ENCODE assay signal across 15 cellular contexts in the genomic region with DNA sequence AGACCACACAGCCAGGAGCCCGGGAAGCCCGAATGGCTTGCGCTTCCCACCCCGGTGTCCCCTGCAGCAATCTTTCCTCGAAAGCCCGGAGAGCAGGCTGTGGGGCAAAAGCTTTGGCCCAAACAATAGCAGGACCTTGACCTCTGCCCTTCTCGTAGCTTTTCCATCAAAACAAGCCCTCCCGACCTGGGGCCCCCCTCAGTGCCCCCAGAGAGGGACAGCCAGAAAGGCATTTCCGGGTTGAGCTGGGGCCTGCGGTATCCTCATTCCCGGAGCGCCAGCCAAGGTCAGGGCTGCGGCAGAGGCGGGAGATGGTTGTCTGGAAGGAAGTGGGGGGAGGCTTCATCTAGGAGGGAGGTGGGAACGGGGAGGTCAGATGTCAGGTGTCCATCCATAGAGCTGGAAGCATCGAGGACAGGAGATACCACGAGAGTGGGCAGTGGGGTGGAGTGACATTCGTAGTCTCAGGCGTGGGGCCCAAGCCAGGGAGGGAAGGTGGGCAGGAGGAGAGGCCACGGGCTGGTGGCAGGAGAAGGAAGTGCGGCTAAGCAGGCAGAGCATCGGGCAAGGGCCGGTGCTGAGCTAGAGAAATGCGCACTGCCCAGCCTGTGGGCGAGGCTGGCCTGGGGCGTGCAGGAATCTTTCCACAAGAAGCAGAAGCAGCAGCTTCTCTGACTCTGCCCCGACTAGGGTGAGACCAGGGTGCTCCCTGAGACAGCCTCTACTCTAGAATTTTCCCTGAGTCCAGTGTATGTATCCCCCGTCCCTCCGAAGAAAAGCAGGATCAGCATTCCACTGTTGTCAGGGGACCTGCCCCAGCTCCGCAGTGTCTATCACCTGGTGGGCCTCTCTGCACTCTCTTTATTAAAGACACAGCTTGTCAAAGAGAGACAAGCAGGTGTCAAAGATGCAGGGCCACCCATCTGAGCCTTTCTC. TPM values are rescaled to one million over a fixed set of nuclear protein-coding genes. Genes with fewer than 3 reads are reported as not detected.
DNase-seq lines count a peak whose midpoint lies in the region; ATAC-seq, FAIRE-seq and TF ChIP-seq lines count a peak whose summit lies in the region.
"Had no signal": no experiment of that assay in that cellular context is flagged by ENCODE, and none has a peak within 500 bp of the region (broad histone marks: within the 10 kb centered on the region; RNA-seq: fewer than 3 reads in every experiment).

No MANE protein-coding gene starts in this region.

- no peak overlapping the region for H3K27ac ChIP-seq in HCT116 (ENCODE audit: low read depth, low read length)
- H3K27ac ChIP-seq in astrocyte (ENCODE audit: low read depth, low read length): no peak overlapping the region
- H3K27ac ChIP-seq in WERI-Rb-1: no peak overlapping the region
- peak overlapping the region in 6 of 59 donors; percentile 4 to 41 (median 10) for H3K27ac ChIP-seq in dorsolateral prefrontal cortex

- H3K79me2 ChIP-seq in HCT116 (ENCODE audit: insufficient read depth, low read length): no peaks in the 10 kb centered on the region; the same call in 1 of the 2 replicates
- no peaks in the 10 kb centered on the region for H3K79me2 ChIP-seq in astrocyte (ENCODE audit: insufficient read depth, low read length)

- H3K9me3 ChIP-seq in HCT116 (ENCODE audit: control insufficient read depth in 1 of 2, insufficient read depth in 1 of 2, low read depth in 1 of 2, low read length in 2 of 2) (no peaks in the 10 kb centered on the region), astrocyte (ENCODE audit: insufficient read depth, low read depth, low read length) (no peaks in the 10 kb centered on the region), WERI-Rb-1 (ENCODE audit: severe bottlenecking) (no peaks in the 10 kb centered on the region)

- RAD21 ChIA-PET in HCT116 (lab: Charles Lee; ENCODE audit: low non-redundant PET in 1 of 2, low total read pairs in 2 of 2, uncharacterized antibody in 2 of 2, unreplicated experiment in 2 of 2): no interaction called here

- H3K27me3 ChIP-seq in HCT116 (ENCODE audit: insufficient read depth, low read length) (no peaks in the 10 kb centered on the region), astrocyte (ENCODE audit: insufficient read depth, low read length) (no peaks in the 10 kb centered on the region), WERI-Rb-1 (ENCODE audit: insufficient read depth, low read depth, severe bottlenecking) (no peaks in the 10 kb centered on the region), dorsolateral prefrontal cortex (peaks cover 0 to 4% (median 0%) of the 10 kb centered on the region in 45 donors)

- H3K4me1 ChIP-seq in HCT116 (ENCODE audit: control insufficient read depth in 1 of 2, insufficient read depth in 2 of 2, low read length in 2 of 2): peaks cover 6 to 15% of the 10 kb centered on the region in 2 experiments
- peaks cover 26% of the 10 kb centered on the region for H3K4me1 ChIP-seq in astrocyte (ENCODE audit: insufficient read depth, low read length)

- TF ChIP-seq RAD21 in HCT116 (IDR thresholded peaks at IDR 0.05; ENCODE audit: low read depth): no peak

- FAIRE-seq in astrocyte (lab: Jason Lieb, UNC): no peak

- no peak overlapping the region for H3K27ac Mint-ChIP-seq in astrocyte (ENCODE audit: unreplicated experiment)
- H3K27ac Mint-ChIP-seq: activated naive CD8-positive, alpha-beta T cell treated with anti-CD3 and anti-CD28 coated beads for 36 hours; B cell had no signal

- intact Hi-C loops in HCT116 (cut with micrococcal nuclease) (no loop called here), sciatic nerve (cut with DNase I) (loop anchor here (5.0 kb wide), 1 partner anchor 43 kb away; no protein-coding TSS in a partner anchor), dorsolateral prefrontal cortex (cut with DNase I) (no loop called here)

- H3K4me3 Mint-ChIP-seq in astrocyte (ENCODE audit: unreplicated experiment): no peak overlapping the region
- H3K4me3 Mint-ChIP-seq: activated naive CD8-positive, alpha-beta T cell treated with anti-CD3 and anti-CD28 coated beads for 36 hours; B cell had no signal

- H4K20me1 ChIP-seq in HCT116 (ENCODE audit: insufficient read depth): no peaks in the 10 kb centered on the region
- no peaks in the 10 kb centered on the region for H4K20me1 ChIP-seq in astrocyte (ENCODE audit: insufficient read depth, low read length)

- H3K27me3 Mint-ChIP-seq in astrocyte (ENCODE audit: low read depth, unreplicated experiment): no peaks in the 10 kb centered on the region

- H3K4me3 ChIP-seq in HCT116 (replicated peaks in 1 of 2; ENCODE audit: low read depth in 1 of 2, low read length in 2 of 2): no peak overlapping the region
- H3K4me3 ChIP-seq in astrocyte (ENCODE audit: insufficient read depth, low read depth, low read length): no peak overlapping the region
- H3K4me3 ChIP-seq in WERI-Rb-1 (ENCODE audit: low read depth, low read length): no peak overlapping the region
- H3K4me3 ChIP-seq in dorsolateral prefrontal cortex: no peak overlapping the region

- H3K4me2 ChIP-seq in HCT116 (ENCODE audit: low read length): no peak overlapping the region
- H3K4me2 ChIP-seq in astrocyte (ENCODE audit: low read length): peak overlapping the region; percentile 3

- BruUV-seq in HCT116 (replicated peaks; lab: Mats Ljungman, UMichigan): no TSS peak

- peaks cover 23% of the 10 kb centered on the region for H3K4me1 Mint-ChIP-seq in astrocyte (ENCODE audit: low read depth, unreplicated experiment)

- H3K9ac ChIP-seq in HCT116 (ENCODE audit: low read length): no peak overlapping the region
- H3K9ac ChIP-seq in astrocyte (ENCODE audit: low read length): no peak overlapping the region

- peaks cover 16% of the 10 kb centered on the region for H3K36me3 Mint-ChIP-seq in astrocyte (ENCODE audit: low read depth, unreplicated experiment)
- H3K36me3 Mint-ChIP-seq: activated naive CD8-positive, alpha-beta T cell treated with anti-CD3 and anti-CD28 coated beads for 36 hours had no signal

- ATAC-seq in HCT116 (peak; percentile 43; the same call in 1 of the 2 replicates), sciatic nerve (peak; percentile 27)
- ATAC-seq: activated CD4-positive, CD25-positive, alpha-beta regulatory T cell treated with anti-CD3 and anti-CD28 coated beads, Interleukin-2, amount 50 U/mL, for 24 hours had no signal

- no peak for TF ChIP-seq POLR2A in HCT116 (IDR thresholded peaks at IDR 0.05; ENCODE audit: borderline replicate concordance, extremely low read depth, insufficient read depth, insufficient read length)

- DNase-seq in HCT116 (ENCODE audit: low read depth, low spot score) (no peak), astrocyte (ENCODE audit: low read depth) (no peak), left kidney (ENCODE audit: low read depth, low spot score) (peak; percentile 68), sciatic nerve (ENCODE audit: low spot score) (no peak), WERI-Rb-1 (no peak), Kasumi-1 (lab: John Stamatoyannopoulos, UW) (no peak), T-helper 9 cell (no peak), dorsolateral prefrontal cortex (no peak)
- DNase-seq: activated CD8-positive, alpha-beta memory T cell treated with anti-CD3 and anti-CD28 coated beads, Interleukin-2, amount 50 U/mL, for 4 hours; activated naive CD8-positive, alpha-beta T cell treated with anti-CD3 and anti-CD28 coated beads for 36 hours; cerebellar nuclear complex; DMS53; occipital lobe had no signal

- H3K9me2 ChIP-seq in HCT116 (ENCODE audit: insufficient read depth): no peaks in the 10 kb centered on the region

- H2AFZ ChIP-seq in HCT116 (ENCODE audit: low read depth, low read length, poor library complexity, severe bottlenecking) (no peak overlapping the region), astrocyte (ENCODE audit: low read depth, low read length) (no peak overlapping the region)

- H3K9me3 Mint-ChIP-seq in astrocyte (ENCODE audit: unreplicated experiment): no peaks in the 10 kb centered on the region
- H3K9me3 Mint-ChIP-seq: activated naive CD8-positive, alpha-beta T cell treated with anti-CD3 and anti-CD28 coated beads for 36 hours had no signal

- CTCF ChIA-PET in HCT116 (lab: Charles Lee): no interaction called here

- POLR2A ChIA-PET in HCT116 (lab: Charles Lee): interaction anchor here (0.6 kb wide), 1 partner anchor 75 kb away, joined by 3 read pairs; no protein-coding TSS in a partner anchor

- peaks cover 0 to 14% of the 10 kb centered on the region in 2 experiments; a peak in 1 of 4 replicates for H3K36me3 ChIP-seq in HCT116 (ENCODE audit: control insufficient read depth in 1 of 2, insufficient read depth in 2 of 2, low read length in 2 of 2)
- H3K36me3 ChIP-seq in astrocyte (ENCODE audit: insufficient read depth, low read length): no peaks in the 10 kb centered on the region
- H3K36me3 ChIP-seq in WERI-Rb-1: no peaks in the 10 kb centered on the region

- TF ChIP-seq CTCF in HCT116 (IDR thresholded peaks at IDR 0.05 in 2 of 3, conservative IDR thresholded peaks at IDR 0.05 in 1 of 3; ENCODE audit: borderline replicate concordance in 1 of 3, insufficient read depth in 1 of 3, low read depth in 2 of 3, low read length in 2 of 3) (no peak), astrocyte (IDR thresholded peaks at IDR 0.05; ENCODE audit: insufficient read depth, low read depth, low read length) (no peak), WERI-Rb-1 (IDR thresholded peaks at IDR 0.05; ENCODE audit: low read depth, low read length) (no peak), dorsolateral prefrontal cortex (IDR thresholded peaks at IDR 0.05 in 54 of 56, conservative IDR thresholded peaks at IDR 0.05 in 2 of 56; ENCODE audit: low read depth in 1 of 56, partially characterized antibody in 56 of 56) (no peak)

TF ChIP-seq in HCT116, 20 proteins besides CTCF, POLR2A, EP300 and RAD21 (continues in another document):
- no peak for TF ChIP-seq EZH2phosphoT487 (IDR thresholded peaks at IDR 0.05; ENCODE audit: borderline replicate concordance)
- TF ChIP-seq EZH2 (IDR thresholded peaks at IDR 0.05): no peak
- no peak for TF ChIP-seq ATF3 (IDR thresholded peaks at IDR 0.05)

RNA-seq across cellular contexts. Expression of gene PDGFB, which starts 14.3 kb away (rescaled TPM):
- total RNA-seq in HCT116 (2021; ENCODE audit: unreplicated experiment) (13.1 TPM), astrocyte (17.0 and 27.3 TPM in 2 replicates), sciatic nerve (24.2 TPM), dorsolateral prefrontal cortex (10 to 100 TPM in 111 of 120 experiments, 1 to 10 TPM in 9; 5.1 to 28.8 (median 16.2) TPM)
- polyA plus RNA-seq in HCT116 (2012): 15.7 and 16.0 TPM in 2 replicates
- total RNA-seq: B cell had no signal
